ENCODE assay signal across 13 cellular contexts in the genomic region with DNA sequence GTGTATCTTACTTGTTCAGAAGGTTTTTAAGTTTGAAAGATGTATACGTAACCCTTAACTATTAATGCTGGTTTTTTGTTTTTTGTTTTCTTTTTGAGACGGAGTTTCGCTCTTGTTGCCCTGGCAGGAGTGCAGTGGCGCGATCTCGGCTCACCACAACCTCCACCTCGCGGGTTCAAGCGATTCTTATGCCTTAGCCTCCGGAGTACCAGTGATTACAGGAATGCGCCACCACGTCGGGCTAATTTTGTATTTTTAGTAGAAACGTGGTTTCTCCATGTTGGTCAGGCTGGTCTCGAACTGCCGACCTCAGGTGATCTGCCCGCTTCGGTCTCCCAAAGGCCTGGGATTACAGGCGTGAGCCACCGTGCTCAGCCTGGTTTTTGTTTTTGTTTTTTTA. TPM values are rescaled to one million over a fixed set of nuclear protein-coding genes. Genes with fewer than 3 reads are reported as not detected.
DNase-seq lines count a peak whose midpoint lies in the region; ATAC-seq and TF ChIP-seq lines count a peak whose summit lies in the region.
"Not testable (repeated sequence)": the region's sequence is repeated elsewhere in the genome, so short reads cannot be mapped to it uniquely, and the experiment has no call there.
"Had no signal": no experiment of that assay in that cellular context is flagged by ENCODE, and none has a peak within 500 bp of the region (broad histone marks: within the 10 kb centered on the region; RNA-seq: fewer than 3 reads in every experiment).

No MANE protein-coding gene starts in this region.

- POLR2A ChIA-PET in CD4-positive, alpha-beta memory T cell (lab: Charles Lee; ENCODE audit: partially characterized antibody) = interaction anchor here (2.9 kb wide), 1 partner anchor 65 kb away, joined by 15 read pairs; no protein-coding TSS in a partner anchor
- POLR2A ChIA-PET in activated CD4-positive, alpha-beta memory T cell treated with anti-CD3 and anti-CD28 coated beads, Interleukin-2, amount 10 ng/mL, durations not matched to agents 7 days and 5 days (lab: Charles Lee); activated naive CD8-positive, alpha-beta T cell treated with anti-CD3 and anti-CD28 coated beads, Interleukin-2, amount 10 ng/mL, durations not matched to agents 7 days and 5 days (lab: Charles Lee): not testable (repeated sequence)

- CTCF ChIA-PET in CD4-positive, alpha-beta memory T cell (lab: Charles Lee; ENCODE audit: partially characterized antibody); activated CD4-positive, alpha-beta memory T cell treated with anti-CD3 and anti-CD28 coated beads, Interleukin-2, amount 10 ng/mL, durations not matched to agents 7 days and 5 days (lab: Charles Lee): not testable (repeated sequence)

- not testable (repeated sequence) for H3K9me3 ChIP-seq in CD4-positive, alpha-beta memory T cell (ENCODE audit: control insufficient read depth in 1 of 2, low read length in 2 of 2); OCI-LY3 (ENCODE audit: insufficient read depth, low read length); prostate gland

- H3K27me3 Mint-ChIP-seq in CD4-positive, alpha-beta memory T cell; activated CD4-positive, alpha-beta memory T cell treated with anti-CD3 and anti-CD28 coated beads, Interleukin-2, amount 10 ng/mL, durations not matched to agents 7 days and 5 days; activated naive CD8-positive, alpha-beta T cell treated with anti-CD3 and anti-CD28 coated beads, Interleukin-2, amount 10 ng/mL, durations not matched to agents 7 days and 5 days: not testable (repeated sequence)

- H3K4me1 Mint-ChIP-seq in CD4-positive, alpha-beta memory T cell = peaks cover 0 to 39% (median 7%) of the 10 kb centered on the region in 4 donors
- H3K4me1 Mint-ChIP-seq in activated CD4-positive, alpha-beta memory T cell treated with anti-CD3 and anti-CD28 coated beads, Interleukin-2, amount 10 ng/mL, durations not matched to agents 7 days and 5 days = peaks cover 19% of the 10 kb centered on the region
- H3K4me1 Mint-ChIP-seq in activated naive CD8-positive, alpha-beta T cell treated with anti-CD3 and anti-CD28 coated beads, Interleukin-2, amount 10 ng/mL, durations not matched to agents 7 days and 5 days = peaks cover 12% of the 10 kb centered on the region

- H4K20me1 ChIP-seq in OCI-LY3 (ENCODE audit: insufficient read depth, low read length) = peaks cover 38% of the 10 kb centered on the region

- not testable (repeated sequence) for H3K9me3 Mint-ChIP-seq in CD4-positive, alpha-beta memory T cell; activated CD4-positive, alpha-beta memory T cell treated with anti-CD3 and anti-CD28 coated beads, Interleukin-2, amount 10 ng/mL, durations not matched to agents 7 days and 5 days; activated naive CD8-positive, alpha-beta T cell treated with anti-CD3 and anti-CD28 coated beads, Interleukin-2, amount 10 ng/mL, durations not matched to agents 7 days and 5 days

- peak overlapping the region in 2 of 8 donors; percentile 99 for H3K4me3 Mint-ChIP-seq in CD4-positive, alpha-beta memory T cell
- peak overlapping the region; percentile 98 for H3K4me3 Mint-ChIP-seq in activated CD4-positive, alpha-beta memory T cell treated with anti-CD3 and anti-CD28 coated beads, Interleukin-2, amount 10 ng/mL, durations not matched to agents 7 days and 5 days
- peak overlapping the region; percentile 98 for H3K4me3 Mint-ChIP-seq in activated naive CD8-positive, alpha-beta T cell treated with anti-CD3 and anti-CD28 coated beads, Interleukin-2, amount 10 ng/mL, durations not matched to agents 7 days and 5 days

- not testable (repeated sequence) for TF ChIP-seq CTCF in OCI-LY3 (IDR thresholded peaks at IDR 0.05; ENCODE audit: low read depth, low read length); epithelial cell of esophagus (IDR thresholded peaks at IDR 0.05; ENCODE audit: insufficient read depth, low read depth, low read length, missing control alignments); prostate gland (IDR thresholded peaks at IDR 0.05)

- not testable (repeated sequence) for TF ChIP-seq POLR2A in prostate gland (IDR thresholded peaks at IDR 0.05)

- H3K27ac Mint-ChIP-seq in CD4-positive, alpha-beta memory T cell = peak overlapping the region in 2 of 7 donors; percentile 96 to 99
- H3K27ac Mint-ChIP-seq in activated CD4-positive, alpha-beta memory T cell treated with anti-CD3 and anti-CD28 coated beads, Interleukin-2, amount 10 ng/mL, durations not matched to agents 7 days and 5 days = peak overlapping the region; percentile 99
- H3K27ac Mint-ChIP-seq in activated naive CD8-positive, alpha-beta T cell treated with anti-CD3 and anti-CD28 coated beads, Interleukin-2, amount 10 ng/mL, durations not matched to agents 7 days and 5 days = peak overlapping the region; percentile 99

- intact Hi-C loops in CD4-positive, alpha-beta memory T cell (cut with micrococcal nuclease) = loop anchor here (2.0 to 10.0 kb wide), 4 partner anchors 33 to 1041 kb away; a partner anchor contains a TSS
- intact Hi-C loops in prostate gland (cut with DNase I) = loop anchor here (10.0 kb wide), 1 partner anchor 241 kb away; a partner anchor contains a TSS

- H3K36me3 ChIP-seq in CD4-positive, alpha-beta memory T cell (ENCODE audit: insufficient read depth, low read length); prostate gland: not testable (repeated sequence)
- peaks cover 21% of the 10 kb centered on the region for H3K36me3 ChIP-seq in OCI-LY3 (replicated peaks; ENCODE audit: low read depth, low read length)

- peak overlapping the region; percentile 100 for H3K9ac ChIP-seq in OCI-LY3 (ENCODE audit: low read length)

- H3K4me3 ChIP-seq in CD4-positive, alpha-beta memory T cell (ENCODE audit: low read length in 2 of 2) = peak overlapping the region in 1 of 2 donors; percentile 84
- H3K4me3 ChIP-seq in OCI-LY3 (ENCODE audit: low read length) = peak overlapping the region; percentile 100
- H3K4me3 ChIP-seq in epithelial cell of esophagus (ENCODE audit: low read length) = peak overlapping the region; percentile 73
- H3K4me3 ChIP-seq in prostate gland = peak overlapping the region; percentile 45 to 46

- peaks cover 53% of the 10 kb centered on the region for H3K4me1 ChIP-seq in CD4-positive, alpha-beta memory T cell (ENCODE audit: insufficient read depth, low read length)
- peaks cover 15% of the 10 kb centered on the region for H3K4me1 ChIP-seq in OCI-LY3 (ENCODE audit: low read length)
- H3K4me1 ChIP-seq in prostate gland (replicated peaks) = not testable (repeated sequence)

- peak overlapping the region; percentile 86 for H3K27ac ChIP-seq in CD4-positive, alpha-beta memory T cell (ENCODE audit: low read depth, low read length)
- H3K27ac ChIP-seq in OCI-LY3 (ENCODE audit: low read length) = peak overlapping the region; percentile 97
- peak overlapping the region; percentile 84 to 87 for H3K27ac ChIP-seq in prostate gland

- ATAC-seq in activated naive CD8-positive, alpha-beta T cell treated with anti-CD3 and anti-CD28 coated beads, Interleukin-2, amount 10 ng/mL, durations not matched to agents 7 days and 5 days (ENCODE audit: low read depth) = not testable (repeated sequence)

- peak overlapping the region; percentile 57 for H3K4me2 ChIP-seq in OCI-LY3 (ENCODE audit: low read length)

- DNase-seq in CD4-positive, alpha-beta memory T cell; epithelial cell of esophagus (ENCODE audit: low read depth); prostate gland (ENCODE audit: low spot score): not testable (repeated sequence)
- peak; percentile 21 for DNase-seq in activated CD4-positive, alpha-beta memory T cell treated with anti-CD3 and anti-CD28 coated beads, Interleukin-2, amount 10 ng/mL, durations not matched to agents 7 days and 5 days
- DNase-seq in activated naive CD8-positive, alpha-beta T cell treated with anti-CD3 and anti-CD28 coated beads, Interleukin-2, amount 10 ng/mL, durations not matched to agents 7 days and 5 days = peak; percentile 29
- DNase-seq in left kidney (ENCODE audit: low read depth, low spot score) = peak; percentile 7

- WGBS in prostate gland = 39% methylated on average over 20 of the region's 20 CpGs

- H3K27me3 ChIP-seq in CD4-positive, alpha-beta memory T cell (ENCODE audit: insufficient read depth, low read length); OCI-LY3 (ENCODE audit: low read depth, low read length); prostate gland (replicated peaks; ENCODE audit: insufficient read depth): not testable (repeated sequence)

- peaks cover 0 to 32% of the 10 kb centered on the region in 2 donors for H3K36me3 Mint-ChIP-seq in CD4-positive, alpha-beta memory T cell
- peaks cover 29% of the 10 kb centered on the region for H3K36me3 Mint-ChIP-seq in activated CD4-positive, alpha-beta memory T cell treated with anti-CD3 and anti-CD28 coated beads, Interleukin-2, amount 10 ng/mL, durations not matched to agents 7 days and 5 days (ENCODE audit: low read depth)
- H3K36me3 Mint-ChIP-seq in activated naive CD8-positive, alpha-beta T cell treated with anti-CD3 and anti-CD28 coated beads, Interleukin-2, amount 10 ng/mL, durations not matched to agents 7 days and 5 days = not testable (repeated sequence)

- H3K79me2 ChIP-seq in OCI-LY3 (ENCODE audit: low read length) = peaks cover 73% of the 10 kb centered on the region

- H2AFZ ChIP-seq in OCI-LY3 (ENCODE audit: low read depth, low read length) = not testable (repeated sequence)

RNA-seq across cellular contexts. Expression of a gene that starts 37.2 kb away (rescaled TPM):
- total RNA-seq in CD4-positive, alpha-beta memory T cell = 10 to 100 TPM; 56.3 to 58.9 TPM
- not detected for polyA plus RNA-seq in CD4-positive, alpha-beta memory T cell
- total RNA-seq in activated CD4-positive, alpha-beta memory T cell treated with anti-CD3 and anti-CD28 coated beads, Interleukin-2, amount 10 ng/mL, durations not matched to agents 7 days and 5 days = 10 to 100 TPM; 18.2 to 18.4 TPM
- total RNA-seq in activated naive CD8-positive, alpha-beta T cell treated with anti-CD3 and anti-CD28 coated beads, Interleukin-2, amount 10 ng/mL, durations not matched to agents 7 days and 5 days = 10 to 100 TPM; 33.2 to 36.0 TPM
- 10 to 100 TPM; 28.2 to 33.9 TPM for total RNA-seq in prostate gland
- total RNA-seq: cardiac muscle cell, fibroblast of lung, IMR-90, progenitor cell of endocrine pancreas, smooth muscle cell had no signal
- polyA plus RNA-seq: cardiac muscle cell, IMR-90, mammary epithelial cell, smooth muscle cell had no signal
